8 cellular contexts compared by ENCODE assay signal in genomic region chr7:128904381-128905197, GRCh38. TPM values are rescaled to one million over a fixed set of nuclear protein-coding genes. Genes with fewer than 3 reads are reported as not detected.
A peak's percentile ranks its signal among the peaks of the same experiment; 100 is the strongest.
DNase-seq lines count a peak whose midpoint lies in the region; ATAC-seq, FAIRE-seq and TF ChIP-seq lines count a peak whose summit lies in the region.

No MANE protein-coding gene starts in this region.

- DNase-seq in D721Med (ENCODE audit: insufficient read length, low spot score) (peak; percentile 61), GM19240 (ENCODE audit: insufficient read length, low spot score) (peak; percentile 73), NCI-H1694 (lab: John Stamatoyannopoulos, UW) (peak; percentile 63), activated B cell treated with CpG ODN at 0.5 μM for 24 hours (no peak), germinal center (ENCODE audit: low spot score) (peak; percentile 85), psoas muscle (no peak)
- no peak for DNase-seq in activated effector memory CD4-positive, alpha-beta T cell treated with Interleukin-2 at 50 U/mL for 16 hours

- no peak for FAIRE-seq in D721Med (lab: Jason Lieb, UNC)

- no peaks in the 10 kb centered on the region for H3K36me3 Mint-ChIP-seq in activated B cell treated with CpG ODN at 0.5 μM for 24 hours (ENCODE audit: low read depth)

- no peaks in the 10 kb centered on the region for H3K4me1 ChIP-seq in psoas muscle

- no peak overlapping the region for H3K27ac Mint-ChIP-seq in activated B cell treated with CpG ODN at 0.5 μM for 24 hours

- CTCF ChIA-PET in activated B cell treated with CpG ODN at 0.5 μM for 24 hours (lab: Charles Lee) = interaction anchor here (0.8 to 2.6 kb wide), 3 partner anchors 185 to 187 kb away, joined by 3 to 18 read pairs (median 5); no protein-coding TSS in a partner anchor

- peak; percentile 75 for TF ChIP-seq CTCF in D721Med (IDR thresholded peaks at IDR 0.05; ENCODE audit: insufficient read depth, missing control alignments)
- TF ChIP-seq CTCF in activated B cell treated with CpG ODN at 0.5 μM for 24 hours (IDR thresholded peaks at IDR 0.05) = no peak
- peak; percentile 66 for TF ChIP-seq CTCF in psoas muscle (IDR thresholded peaks at IDR 0.05)

- intact Hi-C loops in activated B cell treated with CpG ODN at 0.5 μM for 24 hours (cut with micrococcal nuclease) (loop anchor here (1.0 to 10.0 kb wide), 9 partner anchors 36 to 570 kb away; no protein-coding TSS in a partner anchor), psoas muscle (cut with DNase I) (loop anchor here in 1 of 2 donors (2.0 kb wide), 1 partner anchor 186 kb away; no protein-coding TSS in a partner anchor)

- no peak overlapping the region for H3K27ac ChIP-seq in psoas muscle

- H3K4me3 ChIP-seq in psoas muscle = no peak overlapping the region

- peaks cover 7% of the 10 kb centered on the region for H3K27me3 Mint-ChIP-seq in activated B cell treated with CpG ODN at 0.5 μM for 24 hours

- peaks cover 0 to 24% (median 10%) of the 10 kb centered on the region in 3 donors for H3K27me3 ChIP-seq in psoas muscle (ENCODE audit: insufficient read depth in 3 of 3, low read length in 2 of 3)

- WGBS in psoas muscle, 3 donors = 38 to 42% (median 42%) methylated on average over 7 to 8 of the region's 8 CpGs

- POLR2A ChIA-PET in activated B cell treated with CpG ODN at 0.5 μM for 24 hours (lab: Charles Lee) = interaction anchor here (1.4 to 2.5 kb wide), 2 partner anchors 10 to 35 kb away, joined by 4 to 7 read pairs; no protein-coding TSS in a partner anchor

- H3K4me1 Mint-ChIP-seq in activated B cell treated with CpG ODN at 0.5 μM for 24 hours = peaks cover 8% of the 10 kb centered on the region

- H3K9me3 Mint-ChIP-seq in activated B cell treated with CpG ODN at 0.5 μM for 24 hours = no peaks in the 10 kb centered on the region

- H3K9me3 ChIP-seq in psoas muscle = peaks cover 5% of the 10 kb centered on the region

- ATAC-seq in activated B cell treated with CpG ODN at 0.5 μM for 24 hours (ENCODE audit: low read depth) (peak; percentile 90), psoas muscle (peak; percentile 49 to 85 (median 63)), GM18870 (IDR thresholded peaks at IDR 0.05; ENCODE audit: unreplicated experiment) (no peak)

- no peaks in the 10 kb centered on the region for H3K36me3 ChIP-seq in psoas muscle (ENCODE audit: insufficient read depth in 1 of 2, low read depth in 1 of 2)

- H3K4me3 Mint-ChIP-seq in activated B cell treated with CpG ODN at 0.5 μM for 24 hours = no peak overlapping the region

RNA-seq across cellular contexts. Expression of gene KCP, which starts 5.9 kb away (rescaled TPM):
- total RNA-seq in activated B cell treated with CpG ODN at 0.5 μM for 24 hours = 4.1 and 4.4 TPM in 2 replicates
- total RNA-seq in psoas muscle = under 1 TPM; 0.08 to 0.34 (median 0.23) TPM
- under 1 TPM; 0.03 to 0.16 (median 0.12) TPM for polyA plus RNA-seq in psoas muscle

RNA-seq across cellular contexts. Expression of gene IRF5, which starts 33.1 kb away (rescaled TPM):
- total RNA-seq in activated B cell treated with CpG ODN at 0.5 μM for 24 hours (145 and 164 TPM in 2 replicates), psoas muscle (1 to 10 TPM; 1.2 to 1.6 (median 1.3) TPM)
- under 1 TPM; 0.44 to 0.80 (median 0.78) TPM for polyA plus RNA-seq in psoas muscle

RNA-seq across cellular contexts. Expression of gene ATP6V1F, which starts 41.9 kb away (rescaled TPM):
- 100.0 and 113 TPM in 2 replicates for total RNA-seq in activated B cell treated with CpG ODN at 0.5 μM for 24 hours
- total RNA-seq in psoas muscle = 100 to 1,000 TPM; 103 to 210 (median 131) TPM
- 100 to 1,000 TPM; 141 to 156 (median 143) TPM for polyA plus RNA-seq in psoas muscle

Comparison
In these comparisons a context has a peak if more than half of its experiments do, and no peak if none do; other contexts are left out.
1. DNase-seq: peak in D721Med (single experiment), GM19240 (single experiment), NCI-H1694 (single experiment) and germinal center (single experiment); none in activated B cell treated with CpG ODN at 0.5 μM for 24 hours (single experiment), psoas muscle (0 of 2) and activated effector memory CD4-positive, alpha-beta T cell treated with Interleukin-2 at 50 U/mL for 16 hours (single experiment).
2. RNA of gene IRF5, which starts 33.1 kb away (total RNA-seq): 145 to 164 TPM in activated B cell treated with CpG ODN at 0.5 μM for 24 hours; 1.2 to 1.6 TPM in psoas muscle; every median in the first group is over 10 times any median in the second.